ENCODE assay signal across 8 cellular contexts in genomic region chr3:46931631-46932441, GRCh38. TPM values are rescaled to one million over a fixed set of nuclear protein-coding genes. Genes with fewer than 3 reads are reported as not detected.
DNase-seq lines count a peak whose midpoint lies in the region; ATAC-seq and TF ChIP-seq lines count a peak whose summit lies in the region.

No MANE protein-coding gene starts in this region.

- H3K9me3 ChIP-seq in mammary epithelial cell (replicated peaks; ENCODE audit: insufficient read depth, low read length) (no peaks in the 10 kb centered on the region), lung (ENCODE audit: control insufficient read depth in 2 of 2, insufficient read depth in 1 of 2, low read length in 1 of 2) (no peaks in the 10 kb centered on the region), upper lobe of right lung (no peaks in the 10 kb centered on the region)

- H3K9ac ChIP-seq in mammary epithelial cell (ENCODE audit: insufficient read depth, low read length), result peak overlapping the region; percentile 21

- 4% methylated on average over 5 of the region's 6 CpGs for WGBS in mammary epithelial cell (ENCODE audit: low coverage, missing lambda C conversion rate)
- WGBS in lung, 2 donors, result 17 to 29% methylated on average over 6 of the region's 6 CpGs

- peak; percentile 96 for DNase-seq in COLO829 (ENCODE audit: low spot score)
- peak; percentile 15 for DNase-seq in NCI-H345 (lab: John Stamatoyannopoulos, UW)
- no peak for DNase-seq in mammary epithelial cell
- peak; percentile 78 for DNase-seq in lung (ENCODE audit: low spot score)
- DNase-seq in upper lobe of right lung, result peak; percentile 84

- no peaks in the 10 kb centered on the region for H4K20me1 ChIP-seq in mammary epithelial cell (ENCODE audit: insufficient read depth, low read length)

- in situ Hi-C loops in mammary epithelial cell (cut with MboI; ENCODE audit: low sequenced_read_pairs in 2 of 2), result no loop called here

- H3K27ac ChIP-seq in mammary epithelial cell (ENCODE audit: insufficient read depth, low read depth, low read length), result peak overlapping the region; percentile 45
- H3K27ac ChIP-seq in lung (ENCODE audit: low read depth in 1 of 2, low read length in 1 of 2), result peak overlapping the region; percentile 64 to 89
- peak overlapping the region; percentile 62 for H3K27ac ChIP-seq in upper lobe of right lung

- dilution Hi-C loops in mammary epithelial cell (cut with HindIII; ENCODE audit: low sequenced_read_pairs), result loop anchor here (10.0 kb wide), 1 partner anchor 63 kb away; no protein-coding TSS in a partner anchor

- intact Hi-C loops in mammary epithelial cell (cut with micrococcal nuclease), result loop anchor here (10.0 kb wide), 1 partner anchor 453 kb away; the partner anchor contains the start of gene PTPN23
- intact Hi-C loops in upper lobe of right lung (cut with DNase I), result no loop called here

- H3K79me2 ChIP-seq in mammary epithelial cell (ENCODE audit: insufficient read depth, low read length), result peaks cover 80% of the 10 kb centered on the region

- BruUV-seq in mammary epithelial cell (replicated peaks; lab: Mats Ljungman, UMichigan), result no TSS peak

- H3K4me3 ChIP-seq in mammary epithelial cell (replicated peaks in 1 of 3; ENCODE audit: insufficient read depth in 1 of 3, low read depth in 2 of 3, low read length in 3 of 3) (no peak overlapping the region), lung (no peak overlapping the region), upper lobe of right lung (no peak overlapping the region)

- H3K4me1 ChIP-seq in mammary epithelial cell (ENCODE audit: insufficient read depth, low read length), result peaks cover 71% of the 10 kb centered on the region
- peaks cover 44 to 58% of the 10 kb centered on the region in 2 donors for H3K4me1 ChIP-seq in lung (ENCODE audit: control insufficient read depth in 2 of 2, insufficient read depth in 2 of 2, low read length in 2 of 2)
- peaks cover 96% of the 10 kb centered on the region for H3K4me1 ChIP-seq in upper lobe of right lung

- no peak overlapping the region for H2AFZ ChIP-seq in mammary epithelial cell (ENCODE audit: low read depth, low read length)

- H3K36me3 ChIP-seq in mammary epithelial cell (ENCODE audit: insufficient read depth, low read length) (peaks cover 3% of the 10 kb centered on the region), lung (ENCODE audit: control insufficient read depth in 2 of 2, insufficient read depth in 2 of 2, low read length in 2 of 2) (peaks cover 0 to 7% of the 10 kb centered on the region in 2 donors), upper lobe of right lung (peaks cover under 1% of the 10 kb centered on the region)

- ATAC-seq in lung (ENCODE audit: insufficient read depth, low FRiP score) (peak; percentile 15), upper lobe of right lung (peak; percentile 36), GM19463 (IDR thresholded peaks at IDR 0.05; ENCODE audit: unreplicated experiment) (no peak), HG02884 (IDR thresholded peaks at IDR 0.05; ENCODE audit: unreplicated experiment) (no peak), HG03460 (IDR thresholded peaks at IDR 0.05; ENCODE audit: unreplicated experiment) (no peak)

- CTCF ChIA-PET in mammary epithelial cell (lab: Charles Lee; ENCODE audit: low non-redundant PET), result no interaction called here

- peak overlapping the region; percentile 50 for H3K4me2 ChIP-seq in mammary epithelial cell (ENCODE audit: insufficient read depth, low read depth, low read length)

- TF ChIP-seq CTCF in mammary epithelial cell (conservative IDR thresholded peaks at IDR 0.05 in 1 of 2, IDR thresholded peaks at IDR 0.05 in 1 of 2; ENCODE audit: extremely low read depth in 1 of 2, insufficient read depth in 1 of 2, low read depth in 1 of 2, low read length in 2 of 2) (no peak), lung (IDR thresholded peaks at IDR 0.05; ENCODE audit: control extremely low read depth, extremely low read depth) (no peak), upper lobe of right lung (IDR thresholded peaks at IDR 0.05) (no peak)

- no peaks in the 10 kb centered on the region for H3K27me3 ChIP-seq in mammary epithelial cell (ENCODE audit: insufficient read depth, low read length)
- no peaks in the 10 kb centered on the region for H3K27me3 ChIP-seq in lung (ENCODE audit: control insufficient read depth, insufficient read depth)
- no peaks in the 10 kb centered on the region for H3K27me3 ChIP-seq in upper lobe of right lung

RNA-seq across cellular contexts. Expression of gene CCDC12, which starts 44.7 kb away (rescaled TPM):
- total RNA-seq in mammary epithelial cell, result 10 to 100 TPM; 17.8 to 42.1 TPM
- polyA plus RNA-seq in mammary epithelial cell, result 31.4 TPM
- 19.6 TPM for polyA minus RNA-seq in mammary epithelial cell
- 10 to 100 TPM; 34.2 to 64.9 TPM for total RNA-seq in lung
- 100 to 1,000 TPM in 1 of 2 donors, 10 to 100 TPM in 1; 75.2 to 129 TPM for polyA plus RNA-seq in lung
- total RNA-seq in upper lobe of right lung, result 42.1 TPM

RNA-seq across cellular contexts. Expression of gene NBEAL2, which starts 47.6 kb away (rescaled TPM):
- total RNA-seq in mammary epithelial cell (10 to 100 TPM; 21.3 to 42.3 TPM), lung (100 to 1,000 TPM in 1 of 2 donors, 10 to 100 TPM in 1; 64.4 to 167 TPM), upper lobe of right lung (116 TPM)
- polyA plus RNA-seq in mammary epithelial cell (24.6 TPM), lung (100 to 1,000 TPM; 105 to 191 TPM)
- 63.5 TPM for polyA minus RNA-seq in mammary epithelial cell

RNA-seq across cellular contexts. Expression of gene PTH1R, which starts 54.3 kb away (rescaled TPM):
- total RNA-seq in mammary epithelial cell (under 1 TPM in 1 of 2 donors, not detected in 1; 0.33 TPM), lung (10 to 100 TPM; 14.7 to 25.1 TPM), upper lobe of right lung (14.9 TPM)
- polyA plus RNA-seq in mammary epithelial cell (not detected), lung (10 to 100 TPM; 11.2 to 29.7 TPM)
- not detected for polyA minus RNA-seq in mammary epithelial cell

Comparison
In these comparisons a context has a peak if more than half of its experiments do, and no peak if none do; other contexts are left out.
1. ATAC-seq: peak in lung (single experiment) and upper lobe of right lung (single experiment); none in GM19463 (single experiment), HG02884 (single experiment) and HG03460 (single experiment).
2. RNA of gene PTH1R, which starts 54.3 kb away (total RNA-seq): 14.7 to 25.1 TPM in lung and 14.9 TPM in upper lobe of right lung (single experiment); 0.33 TPM in mammary epithelial cell; every median in the first group is over 10 times any median in the second.
3. Peak in every context shown above with its lines, with median percentiles within 50 percentile points of each other: H3K27ac ChIP-seq.